9 cellular contexts compared by ENCODE assay signal in the genomic region with DNA sequence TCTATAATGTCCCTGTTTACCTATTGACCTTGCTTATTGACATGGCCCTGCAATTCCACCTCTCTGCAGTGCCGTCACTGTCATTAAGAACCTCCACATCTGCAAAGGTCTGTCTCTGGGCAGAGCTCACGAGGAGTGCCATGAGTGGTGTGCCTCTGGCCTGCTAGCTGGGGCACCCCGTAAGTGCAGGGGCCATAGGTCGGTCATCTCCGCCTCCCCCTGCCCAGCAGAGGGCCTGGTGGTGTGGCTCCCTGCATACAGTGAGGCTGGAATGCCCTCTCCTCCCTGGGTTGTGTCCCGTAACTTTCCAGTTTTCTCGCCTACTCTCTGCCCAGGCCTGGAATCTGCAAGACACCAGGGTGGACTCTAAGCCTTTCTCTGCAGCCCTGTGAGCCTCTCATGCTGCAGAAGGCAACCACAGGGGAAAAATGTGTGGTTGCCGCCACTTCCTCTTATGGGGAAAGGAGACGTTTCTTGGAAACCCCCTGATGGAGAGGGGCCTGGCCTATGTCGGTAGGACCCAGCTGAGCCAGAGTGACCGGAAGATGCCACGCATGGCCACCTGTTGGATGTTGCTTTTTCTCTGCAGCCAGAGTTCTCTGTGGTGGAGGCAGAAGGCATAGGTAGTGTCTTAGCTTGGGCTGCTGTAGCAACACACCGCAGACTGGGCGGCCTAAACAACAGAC.
A peak's percentile ranks its signal among the peaks of the same experiment; 100 is the strongest.
DNase-seq lines count a peak whose midpoint lies in the region; ATAC-seq and TF ChIP-seq lines count a peak whose summit lies in the region.
"Had no signal": no experiment of that assay in that cellular context is flagged by ENCODE, and none has a peak within 500 bp of the region (broad histone marks: within the 10 kb centered on the region; RNA-seq: fewer than 3 reads in every experiment).

No MANE protein-coding gene starts in this region.

- no peaks in the 10 kb centered on the region for H3K36me3 ChIP-seq in HAP-1 (replicated peaks)

- ATAC-seq in GM18505 (IDR thresholded peaks at IDR 0.05; ENCODE audit: unreplicated experiment) (peak; percentile 68), GM21576 (IDR thresholded peaks at IDR 0.05; ENCODE audit: unreplicated experiment) (peak; percentile 64)
- ATAC-seq in stimulated activated naive B cell treated with anti-CD40 and anti-IgM and Interleukin-4, amounts not matched to agents 10 μg/mL and 1 μg/mL and 100 μg/mL, for 72 hours (replicated peaks): peak; percentile 78 to 81

- peak overlapping the region; percentile 99 for H3K27ac Mint-ChIP-seq in stimulated activated naive B cell treated with anti-CD40 and anti-IgM and Interleukin-4, amounts not matched to agents 10 μg/mL and 1 μg/mL and 100 μg/mL, for 72 hours

- H3K9me3 ChIP-seq in HAP-1: no peaks in the 10 kb centered on the region

- H3K4me3 ChIP-seq in HAP-1: no peak overlapping the region

- H3K4me1 Mint-ChIP-seq in stimulated activated naive B cell treated with anti-CD40 and anti-IgM and Interleukin-4, amounts not matched to agents 10 μg/mL and 1 μg/mL and 100 μg/mL, for 72 hours: peaks cover 56 to 61% of the 10 kb centered on the region in 2 donors

- 0 out of 2 replicates have a peak, but pooled peaks cover 3% of the 10 kb centered on the region for H3K27me3 ChIP-seq in HAP-1 (ENCODE audit: low read depth)

- peak overlapping the region; percentile 65 to 72 for H3K4me3 Mint-ChIP-seq in stimulated activated naive B cell treated with anti-CD40 and anti-IgM and Interleukin-4, amounts not matched to agents 10 μg/mL and 1 μg/mL and 100 μg/mL, for 72 hours

- H3K4me1 ChIP-seq in HAP-1: no peaks in the 10 kb centered on the region

- H3K36me3 Mint-ChIP-seq in stimulated activated naive B cell treated with anti-CD40 and anti-IgM and Interleukin-4, amounts not matched to agents 10 μg/mL and 1 μg/mL and 100 μg/mL, for 72 hours: peaks cover 3 to 6% of the 10 kb centered on the region in 2 donors

- H3K9me3 Mint-ChIP-seq in stimulated activated naive B cell treated with anti-CD40 and anti-IgM and Interleukin-4, amounts not matched to agents 10 μg/mL and 1 μg/mL and 100 μg/mL, for 72 hours: no peaks in the 10 kb centered on the region

- TF ChIP-seq POLR2A in GM18505 (IDR thresholded peaks at IDR 0.05; ENCODE audit: borderline replicate concordance, extremely low read depth, insufficient read depth, insufficient read length): peak; percentile 33

- in situ Hi-C loops in HAP-1 (cut with MboI; ENCODE audit: low sequenced_read_pairs): no loop called here

- H3K27me3 Mint-ChIP-seq in stimulated activated naive B cell treated with anti-CD40 and anti-IgM and Interleukin-4, amounts not matched to agents 10 μg/mL and 1 μg/mL and 100 μg/mL, for 72 hours: no peaks in the 10 kb centered on the region

- DNase-seq in Kasumi-1 (lab: John Stamatoyannopoulos, UW) (peak; percentile 68 to 69), GM03348 (ENCODE audit: low spot score) (no peak), HAP-1 (ENCODE audit: low spot score in 2 of 2) (no peak), LoVo (ENCODE audit: low spot score) (no peak)
- peak; percentile 84 for DNase-seq in activated effector memory CD4-positive, alpha-beta T cell treated with anti-CD3 and anti-CD28 coated beads, Interleukin-2, amount 50 U/mL, for 16 hours
- DNase-seq in stimulated activated naive B cell treated with anti-CD40 and anti-IgM and Interleukin-4, amounts not matched to agents 10 μg/mL and 1 μg/mL and 100 μg/mL, for 72 hours: peak; percentile 80
- DNase-seq: IMR-90 had no signal

Comparison
In these comparisons a context has a peak if more than half of its experiments do, and no peak if none do; other contexts are left out.
1. DNase-seq: peak in Kasumi-1 (2 of 2), activated effector memory CD4-positive, alpha-beta T cell treated with anti-CD3 and anti-CD28 coated beads, Interleukin-2, amount 50 U/mL, for 16 hours (single experiment) and stimulated activated naive B cell treated with anti-CD40 and anti-IgM and Interleukin-4, amounts not matched to agents 10 μg/mL and 1 μg/mL and 100 μg/mL, for 72 hours (single experiment); none in GM03348 (single experiment), HAP-1 (0 of 2) and LoVo (single experiment).
2. Peak in every context shown above with its lines, with median percentiles within 50 percentile points of each other: ATAC-seq.